Comparison of ENCODE assay signal across 18 cellular contexts in the genomic region with DNA sequence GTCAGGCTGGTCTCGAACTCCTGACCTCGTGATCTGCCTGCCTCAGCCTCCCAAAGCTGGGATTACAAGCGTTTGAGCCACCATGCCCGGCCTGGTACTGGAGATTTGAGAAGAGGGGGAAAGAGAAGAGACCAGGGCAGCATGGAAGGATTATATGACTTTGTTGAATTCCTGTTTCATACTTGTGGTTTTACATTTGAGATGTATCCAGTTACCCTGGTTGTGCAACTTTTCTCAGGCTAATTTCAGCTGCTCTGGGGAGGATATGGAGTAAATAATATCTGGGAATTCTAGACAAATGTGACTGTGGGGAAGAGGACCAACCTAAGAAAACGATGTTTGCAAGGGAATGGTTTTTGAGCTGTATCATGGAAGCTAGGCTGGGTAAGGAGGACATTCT.
DNase-seq lines count a peak whose midpoint lies in the region; ATAC-seq and TF ChIP-seq lines count a peak whose summit lies in the region.
"Had no signal": no experiment of that assay in that cellular context is flagged by ENCODE, and none has a peak within 500 bp of the region (broad histone marks: within the 10 kb centered on the region; RNA-seq: fewer than 3 reads in every experiment).

No MANE protein-coding gene starts in this region.

- BruUV-seq in MCF 10A (replicated peaks; lab: Mats Ljungman, UMichigan): no TSS peak

- H3K27ac Mint-ChIP-seq in MCF 10A (ENCODE audit: low read depth, unreplicated experiment) (no peak overlapping the region), nephron progenitor cell (no peak overlapping the region)
- H3K27ac Mint-ChIP-seq: activated naive CD8-positive, alpha-beta T cell treated with anti-CD3 and anti-CD28 coated beads, Interleukin-2, amount 10 ng/mL, durations not matched to agents 7 days and 5 days; natural killer cell; T-helper 17 cell had no signal

- no peaks in the 10 kb centered on the region for H3K36me3 ChIP-seq in breast epithelium
- no peaks in the 10 kb centered on the region for H3K36me3 ChIP-seq in adipocyte (ENCODE audit: control insufficient read depth, insufficient read depth, low read length, severe bottlenecking)
- H3K36me3 ChIP-seq: lower lobe of right lung had no signal

- TF ChIP-seq POLR2A in breast epithelium (IDR thresholded peaks at IDR 0.05): no peak

- no peak overlapping the region for H3K4me3 ChIP-seq in breast epithelium
- H3K4me3 ChIP-seq in adipocyte (ENCODE audit: low read length): no peak overlapping the region
- H3K4me3 ChIP-seq: coronary artery, lower lobe of right lung had no signal

- H3K9ac ChIP-seq in adipocyte (ENCODE audit: low read length): no peak overlapping the region
- H3K9ac ChIP-seq: KMS-11 had no signal

- POLR2A ChIA-PET in MCF 10A (lab: Yijun Ruan, JAX): no interaction called here

- no peak overlapping the region for H3K27ac ChIP-seq in breast epithelium
- H3K27ac ChIP-seq: coronary artery, KMS-11, lower lobe of right lung had no signal

- H3K27me3 Mint-ChIP-seq in MCF 10A (ENCODE audit: insufficient read depth, unreplicated experiment): no peaks in the 10 kb centered on the region
- H3K27me3 Mint-ChIP-seq in nephron progenitor cell (ENCODE audit: low read depth, poor library complexity): peaks cover 14% of the 10 kb centered on the region
- H3K27me3 Mint-ChIP-seq: activated naive CD8-positive, alpha-beta T cell treated with anti-CD3 and anti-CD28 coated beads, Interleukin-2, amount 10 ng/mL, durations not matched to agents 7 days and 5 days had no signal

- no peak for ATAC-seq in HG02852 (IDR thresholded peaks at IDR 0.05; ENCODE audit: unreplicated experiment)
- ATAC-seq in HG03025 (IDR thresholded peaks at IDR 0.05; ENCODE audit: low FRiP score, unreplicated experiment): no peak
- ATAC-seq: lower lobe of right lung, natural killer cell, T-helper 17 cell had no signal

- H3K36me3 Mint-ChIP-seq in MCF 10A (ENCODE audit: insufficient read depth, unreplicated experiment) (no peaks in the 10 kb centered on the region), nephron progenitor cell (ENCODE audit: low read depth) (no peaks in the 10 kb centered on the region)
- H3K36me3 Mint-ChIP-seq: activated naive CD8-positive, alpha-beta T cell treated with anti-CD3 and anti-CD28 coated beads, Interleukin-2, amount 10 ng/mL, durations not matched to agents 7 days and 5 days; natural killer cell had no signal

- intact Hi-C loops in MCF 10A (cut with micrococcal nuclease): no loop called here
- intact Hi-C loops in breast epithelium (cut with DNase I; ENCODE audit: low total_unique reads): no loop called here

- no peaks in the 10 kb centered on the region for H3K9me3 Mint-ChIP-seq in MCF 10A (ENCODE audit: unreplicated experiment)
- no peaks in the 10 kb centered on the region for H3K9me3 Mint-ChIP-seq in nephron progenitor cell
- H3K9me3 Mint-ChIP-seq: activated naive CD8-positive, alpha-beta T cell treated with anti-CD3 and anti-CD28 coated beads, Interleukin-2, amount 10 ng/mL, durations not matched to agents 7 days and 5 days; natural killer cell had no signal

- no peaks in the 10 kb centered on the region for H3K9me3 ChIP-seq in breast epithelium
- H3K9me3 ChIP-seq in adipocyte (ENCODE audit: control insufficient read depth, low read length): no peaks in the 10 kb centered on the region
- H3K9me3 ChIP-seq: Caco-2, lower lobe of right lung had no signal

- H3K27me3 ChIP-seq in breast epithelium (no peaks in the 10 kb centered on the region), adipocyte (replicated peaks; ENCODE audit: control insufficient read depth, insufficient read depth, low read length) (no peaks in the 10 kb centered on the region)

- H3K4me3 Mint-ChIP-seq in MCF 10A (ENCODE audit: unreplicated experiment): no peak overlapping the region
- no peak overlapping the region for H3K4me3 Mint-ChIP-seq in nephron progenitor cell
- H3K4me3 Mint-ChIP-seq: activated naive CD8-positive, alpha-beta T cell treated with anti-CD3 and anti-CD28 coated beads, Interleukin-2, amount 10 ng/mL, durations not matched to agents 7 days and 5 days; natural killer cell; T-helper 17 cell had no signal

- DNase-seq in MCF 10A (ENCODE audit: unreplicated experiment) (peak; percentile 78), breast epithelium (ENCODE audit: low spot score in 2 of 2) (no peak), adipocyte (ENCODE audit: low read depth) (peak; percentile 95), glomerular visceral epithelial cell (ENCODE audit: extremely low spot score) (peak; percentile 9), nephron progenitor cell (no peak), Kasumi-1 (lab: John Stamatoyannopoulos, UW) (no peak)
- DNase-seq: activated naive CD8-positive, alpha-beta T cell treated with anti-CD3 and anti-CD28 coated beads, Interleukin-2, amount 10 ng/mL, durations not matched to agents 7 days and 5 days; Caco-2; GOT3; lower lobe of right lung; natural killer cell; NCI-H187; stimulated activated CD4-positive, alpha-beta T cell treated with anti-CD3 and anti-CD28 coated beads, Interleukin-2, amount 100 ng/mL, for 24 hours; T-helper 17 cell had no signal

- H3K4me1 Mint-ChIP-seq in MCF 10A (ENCODE audit: insufficient read depth, unreplicated experiment) (peaks cover 11% of the 10 kb centered on the region), nephron progenitor cell (no peaks in the 10 kb centered on the region)
- H3K4me1 Mint-ChIP-seq: activated naive CD8-positive, alpha-beta T cell treated with anti-CD3 and anti-CD28 coated beads, Interleukin-2, amount 10 ng/mL, durations not matched to agents 7 days and 5 days; natural killer cell; T-helper 17 cell had no signal

- no peak for TF ChIP-seq CTCF in MCF 10A (IDR thresholded peaks at IDR 0.05; ENCODE audit: unreplicated experiment)
- no peak for TF ChIP-seq CTCF in breast epithelium (IDR thresholded peaks at IDR 0.05)
- TF ChIP-seq CTCF in nephron progenitor cell (IDR thresholded peaks at IDR 0.05): no peak

- H3K4me1 ChIP-seq in breast epithelium (no peaks in the 10 kb centered on the region), adipocyte (ENCODE audit: control insufficient read depth, insufficient read depth, low read length) (peaks cover 25% of the 10 kb centered on the region)
- H3K4me1 ChIP-seq: Caco-2, lower lobe of right lung had no signal

- CTCF ChIA-PET in MCF 10A (lab: Yijun Ruan, JAX): interaction anchor here (0.6 to 1.7 kb wide), 3 partner anchors 10 to 186 kb away, joined by 3 to 6 read pairs (median 5); no protein-coding TSS in a partner anchor

Comparison
In these comparisons a context has a peak if more than half of its experiments do, and no peak if none do; other contexts are left out.
1. DNase-seq: peak in MCF 10A (single experiment), adipocyte (single experiment) and glomerular visceral epithelial cell (single experiment); none in breast epithelium (0 of 2), nephron progenitor cell (single experiment) and Kasumi-1 (0 of 2).